8 cellular contexts compared by ENCODE assay signal in genomic region chr6:150142657-150143501, GRCh38. TPM values are rescaled to one million over a fixed set of nuclear protein-coding genes. Genes with fewer than 3 reads are reported as not detected.
DNase-seq lines count a peak whose midpoint lies in the region; ATAC-seq, FAIRE-seq and TF ChIP-seq lines count a peak whose summit lies in the region.

Gene PPP1R14C (plus strand): TSS chr6:150143044. CDS start chr6:150143193, 149 bp downstream.

- H2BK12ac ChIP-seq in H1 (ENCODE audit: low read depth, low read length): no peak within 1 kb of the TSS

- TF ChIP-seq EP300 in H1 (IDR thresholded peaks at IDR 0.05; ENCODE audit: borderline replicate concordance in 1 of 2, low read depth in 2 of 2, low read length in 2 of 2): no peak

- POLR2A ChIA-PET in H1 (lab: Charles Lee; ENCODE audit: partially characterized antibody): interaction anchor here (0.6 kb wide), 1 partner anchor 8 kb away, joined by 3 read pairs; no protein-coding TSS in a partner anchor

- H3K14ac ChIP-seq in H1 (ENCODE audit: insufficient read length): no peak within 1 kb of the TSS

- peaks cover 9% of the 10 kb centered on the region; the same call in 1 of the 2 replicates for H3K23me2 ChIP-seq in H1 (ENCODE audit: low read depth, low read length)

- no peak within 1 kb of the TSS for H4K5ac ChIP-seq in H1 (ENCODE audit: insufficient read length, low read depth, low read length)

- no peak within 1 kb of the TSS for H4K91ac ChIP-seq in H1 (replicated peaks; ENCODE audit: insufficient read length, low read length)

- TF ChIP-seq POLR2A in H1 (IDR thresholded peaks at IDR 0.05; ENCODE audit: control extremely low read depth in 1 of 2, low read depth in 2 of 2, low read length in 2 of 2): no peak
- no peak for TF ChIP-seq POLR2A in testis (IDR thresholded peaks at IDR 0.05)

- H3K4me1 ChIP-seq in H1 (replicated peaks in 1 of 4; ENCODE audit: control insufficient read depth in 3 of 4, insufficient read depth in 4 of 4, low read length in 3 of 4) (peaks cover 0 to 4% (median under 1%) of the 10 kb centered on the region in 4 experiments; a peak in 2 of 7 replicates), mesodermal cell (ENCODE audit: control insufficient read depth, insufficient read depth, low read length, poor library complexity, severe bottlenecking) (peaks cover 7% of the 10 kb centered on the region), testis (peaks cover 4% of the 10 kb centered on the region)

- H2BK20ac ChIP-seq in H1 (ENCODE audit: low read length): no peak within 1 kb of the TSS

- peak within 1 kb of the TSS in 1 of 4 experiments; percentile 54; a peak in 1 of 7 replicates for H3K9ac ChIP-seq in H1 (replicated peaks in 1 of 4; ENCODE audit: extremely low read depth in 1 of 4, low read depth in 3 of 4, low read length in 3 of 4)

- H4K20me1 ChIP-seq in H1 (replicated peaks in 1 of 2; ENCODE audit: control insufficient read depth in 1 of 2, insufficient read depth in 2 of 2, low read length in 2 of 2): peaks cover 0 to 4% of the 10 kb centered on the region in 2 experiments

- no peak within 1 kb of the TSS for H4K8ac ChIP-seq in H1 (ENCODE audit: extremely low read depth, insufficient read depth, low read length)

- no peak within 1 kb of the TSS for H3K23ac ChIP-seq in H1 (ENCODE audit: insufficient read length)

- no peak within 1 kb of the TSS for H2BK15ac ChIP-seq in H1 (ENCODE audit: low read length)

- H2BK120ac ChIP-seq in H1 (replicated peaks; ENCODE audit: low read depth, low read length): no peak within 1 kb of the TSS

- TF ChIP-seq CTCF in HFF-Myc (IDR thresholded peaks at IDR 0.05; ENCODE audit: low read depth, low read length, missing control alignments) (no peak), H1 (IDR thresholded peaks at IDR 0.05; ENCODE audit: control extremely low read depth in 1 of 3, insufficient read depth in 1 of 3, low read depth in 1 of 3, low read length in 3 of 3) (no peak), testis (IDR thresholded peaks at IDR 0.05) (no peak)

- H3K27ac ChIP-seq in H1 (ENCODE audit: low read depth, low read length) (no peak within 1 kb of the TSS), mesodermal cell (ENCODE audit: low read depth, low read length, severe bottlenecking) (no peak within 1 kb of the TSS), testis (no peak within 1 kb of the TSS)

- intact Hi-C loops in testis (cut with DNase I; ENCODE audit: low total_unique reads): no loop called here

- H3K79me2 ChIP-seq in H1 (ENCODE audit: control insufficient read depth in 1 of 2, insufficient read depth in 2 of 2, low read length in 2 of 2): no peaks in the 10 kb centered on the region

- ATAC-seq in GM18870 (IDR thresholded peaks at IDR 0.05; ENCODE audit: unreplicated experiment): no peak

- no peak for FAIRE-seq in H1 (lab: Jason Lieb, UNC)

- H3K4me2 ChIP-seq in H1 (ENCODE audit: insufficient read depth in 1 of 2, low read depth in 2 of 2, low read length in 2 of 2): peak within 1 kb of the TSS; percentile 63 to 84

- H3K36me3 ChIP-seq in H1 (ENCODE audit: control insufficient read depth in 2 of 4, insufficient read depth in 4 of 4, low read length in 3 of 4) (peaks cover 0 to 4% (median 0%) of the 10 kb centered on the region in 4 experiments; a peak in 1 of 8 replicates), mesodermal cell (ENCODE audit: control insufficient read depth, insufficient read depth, low read length) (no peaks in the 10 kb centered on the region), testis (ENCODE audit: low read depth, missing control alignments) (no peaks in the 10 kb centered on the region)

- H3K27me3 ChIP-seq in H1 (replicated peaks in 1 of 4; ENCODE audit: control insufficient read depth in 3 of 4, extremely low read depth in 1 of 4, insufficient read depth in 3 of 4, low read length in 3 of 4) (peaks cover 30 to 60% (median 44%) of the 10 kb centered on the region in 4 experiments), testis (no peaks in the 10 kb centered on the region)

- H3K79me1 ChIP-seq in H1 (ENCODE audit: low read depth, low read length): no peaks in the 10 kb centered on the region

- WGBS in H1 (ENCODE audit: extremely low coverage in 1 of 2, insufficient coverage in 1 of 2, insufficient read length in 1 of 2, insufficient replicate concordance in 2 of 2, low coverage in 1 of 2, low lambda C conversion rate in 2 of 2, missing lambda C conversion rate in 1 of 2), 2 experiments: 1% methylated on average over 48 of the region's 103 CpGs; no CpG with 5 or more reads in 1 of the 2 experiments
- 1% methylated on average over 50 to 83 of the region's 103 CpGs for WGBS in mesodermal cell (ENCODE audit: insufficient coverage in 2 of 2), 2 experiments
- 1% methylated on average over 74 of the region's 103 CpGs; no CpG with 5 or more reads in 1 of the 2 donors for WGBS in testis, 2 donors

- H2AFZ ChIP-seq in H1 (ENCODE audit: low read length): peak within 1 kb of the TSS; percentile 73; the same call in 1 of the 2 replicates

- DNase-seq in AG08396 (ENCODE audit: low spot score) (peak; percentile 52), HFF-Myc (ENCODE audit: extremely low read depth, low read depth) (no peak), SW 1271 (lab: John Stamatoyannopoulos, UW) (peak; percentile 12 to 60), H1 (ENCODE audit: low read depth in 1 of 2, low spot score in 2 of 2) (peak in 1 of 2 experiments; percentile 75), testis (peak; percentile 80), NCI-H2081 treated with DMSO at 0.1 percent for 48 hours (lab: John Stamatoyannopoulos, UW) (no peak)

- no peak within 1 kb of the TSS for H3K56ac ChIP-seq in H1 (replicated peaks; ENCODE audit: insufficient read length, low read depth, low read length)

- H3K4me3 ChIP-seq in HFF-Myc (replicated peaks; ENCODE audit: low read depth, low read length) (peak within 1 kb of the TSS; percentile 25), H1 (ENCODE audit: extremely low read depth in 1 of 4, insufficient read depth in 2 of 4, low read depth in 3 of 4, low read length in 4 of 4) (peak within 1 kb of the TSS; percentile 38 to 60 (median 46)), mesodermal cell (ENCODE audit: extremely low read depth, insufficient read depth, low read length, poor library complexity, severe bottlenecking) (peak within 1 kb of the TSS; percentile 39), testis (peak within 1 kb of the TSS; percentile 53 to 74)

- no peak for TF ChIP-seq RAD21 in H1 (IDR thresholded peaks at IDR 0.05 in 1 of 2, conservative IDR thresholded peaks at IDR 0.05 in 1 of 2; ENCODE audit: low read depth in 2 of 2, low read length in 2 of 2)

- H3K18ac ChIP-seq in H1 (ENCODE audit: extremely low read depth, low read length): no peak within 1 kb of the TSS; the same call in 1 of the 2 replicates

- CTCF ChIA-PET in H1 (lab: Charles Lee; ENCODE audit: partially characterized antibody): interaction anchor here (0.6 to 1.1 kb wide), 3 partner anchors 9 to 1451 kb away, joined by 3 read pairs; no protein-coding TSS in a partner anchor

- H2AK5ac ChIP-seq in H1 (ENCODE audit: low read depth, low read length): no peak within 1 kb of the TSS

- no peak within 1 kb of the TSS for H3K4ac ChIP-seq in H1 (replicated peaks; ENCODE audit: insufficient read length, low read depth, low read length)

- H3K9me3 ChIP-seq in H1 (ENCODE audit: insufficient read depth in 2 of 2, low read depth in 1 of 2, low read length in 1 of 2) (no peaks in the 10 kb centered on the region), mesodermal cell (ENCODE audit: control insufficient read depth, low read length) (no peaks in the 10 kb centered on the region), testis (no peaks in the 10 kb centered on the region)

- H2BK5ac ChIP-seq in H1 (ENCODE audit: low read depth, low read length): no peak within 1 kb of the TSS

TF ChIP-seq in H1, 55 proteins besides CTCF, POLR2A, EP300 and RAD21 (continues in another document):
- TF ChIP-seq KDM1A (IDR thresholded peaks at IDR 0.05; ENCODE audit: borderline replicate concordance, low read length): no peak
- TF ChIP-seq GTF2F1 (IDR thresholded peaks at IDR 0.05; ENCODE audit: borderline replicate concordance, low read depth, low read length): no peak
- no peak for TF ChIP-seq SIN3A (conservative IDR thresholded peaks at IDR 0.05 in 1 of 2, IDR thresholded peaks at IDR 0.05 in 1 of 2; ENCODE audit: low read depth in 1 of 2, low read length in 2 of 2)
- no peak for TF ChIP-seq NRF1 (IDR thresholded peaks at IDR 0.05; ENCODE audit: low read depth, low read length)
- TF ChIP-seq BRCA1 (IDR thresholded peaks at IDR 0.05; ENCODE audit: low read depth, low read length): no peak
- TF ChIP-seq SIX5 (IDR thresholded peaks at IDR 0.05; ENCODE audit: low read depth, low read length): no peak
- no peak for TF ChIP-seq SAP30 (IDR thresholded peaks at IDR 0.05; ENCODE audit: insufficient read depth, insufficient replicate concordance, low read length)
- no peak for TF ChIP-seq NANOG (IDR thresholded peaks at IDR 0.05; ENCODE audit: insufficient read depth, low read depth, low read length, poor library complexity, severe bottlenecking)
- TF ChIP-seq, protein P1, sequence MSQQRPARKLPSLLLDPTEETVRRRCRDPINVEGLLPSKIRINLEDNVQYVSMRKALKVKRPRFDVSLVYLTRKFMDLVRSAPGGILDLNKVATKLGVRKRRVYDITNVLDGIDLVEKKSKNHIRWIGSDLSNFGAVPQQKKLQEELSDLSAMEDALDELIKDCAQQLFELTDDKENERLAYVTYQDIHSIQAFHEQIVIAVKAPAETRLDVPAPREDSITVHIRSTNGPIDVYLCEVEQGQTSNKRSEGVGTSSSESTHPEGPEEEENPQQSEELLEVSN (IDR thresholded peaks at IDR 0.05): peak; percentile 85
- TF ChIP-seq JUND (IDR thresholded peaks at IDR 0.05; ENCODE audit: low read length): no peak
- TF ChIP-seq, protein P2, sequence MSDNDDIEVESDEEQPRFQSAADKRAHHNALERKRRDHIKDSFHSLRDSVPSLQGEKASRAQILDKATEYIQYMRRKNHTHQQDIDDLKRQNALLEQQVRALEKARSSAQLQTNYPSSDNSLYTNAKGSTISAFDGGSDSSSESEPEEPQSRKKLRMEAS (IDR thresholded peaks at IDR 0.05): peak; percentile 90
- peak; percentile 57 for TF ChIP-seq KDM4A (IDR thresholded peaks at IDR 0.05; ENCODE audit: low read depth, low read length, severe bottlenecking)

RNA-seq across cellular contexts. Expression of gene PPP1R14C, which starts in this region (rescaled TPM):
- total RNA-seq in H1 (2021; fragmentation: NEBNext Ultra II Directional; extraction: Animal tissue kit (Norgen Biotek cat#: 25700)): 0.25 and 0.61 TPM in 2 replicates
- polyA plus RNA-seq in H1 (2011; rRNA removed): 0.13 and 0.30 TPM in 2 replicates
- polyA plus RNA-seq in H1 (2011; cell fraction: cytosol; rRNA removed): 0.32 TPM
- 0.16 TPM for polyA plus RNA-seq in H1 (2011; cell fraction: nucleus; rRNA removed)
- polyA plus RNA-seq in H1 (2012, experiment 1 of 2): 0.16 to 0.52 TPM (median 0.29 TPM) in 4 replicates
- 0.28 TPM for polyA plus RNA-seq in H1 (2012, experiment 2 of 2)
- 0.10 TPM for polyA plus RNA-seq in H1 (2013, experiment 1 of 2)
- polyA plus RNA-seq in H1 (2013, experiment 2 of 2): 0.20 TPM
- polyA minus RNA-seq in H1 (2011; rRNA and poly(A)+ RNA removed): 0.16 and 0.41 TPM in 2 replicates
- 0.51 TPM for polyA minus RNA-seq in H1 (2011; cell fraction: cytosol; rRNA and poly(A)+ RNA removed)
- not detected for polyA minus RNA-seq in H1 (2011; cell fraction: nucleus; rRNA and poly(A)+ RNA removed)
- 8.5 TPM for polyA plus RNA-seq in mesodermal cell (2013, experiment 1 of 2)
- 4.8 TPM for polyA plus RNA-seq in mesodermal cell (2013, experiment 2 of 2)
- 10 to 100 TPM; 22.4 to 27.1 TPM for total RNA-seq in testis
- polyA plus RNA-seq in testis (ENCODE audit: insufficient read depth, low read depth, low replicate concordance): 11.1 TPM

Comparison
In these comparisons a context has a peak if more than half of its experiments do, and no peak if none do; other contexts are left out.
1. RNA of gene PPP1R14C (total RNA-seq): 22.4 to 27.1 TPM in testis; 0.25 to 0.61 TPM in H1; every median in the first group is over 10 times any median in the second.
2. DNase-seq: peak in AG08396 (single experiment), SW 1271 (2 of 2) and testis (single experiment); none in HFF-Myc (single experiment) and NCI-H2081 treated with DMSO at 0.1 percent for 48 hours (single experiment).
3. Peak in every context shown above with its lines, with median percentiles within 50 percentile points of each other: H3K4me3 ChIP-seq.